ENCODE assay signal across 10 cellular contexts in genomic region chr20:35871311-35871771, GRCh38.
A peak's percentile ranks its signal among the peaks of the same experiment; 100 is the strongest.
DNase-seq lines count a peak whose midpoint lies in the region; ATAC-seq and TF ChIP-seq lines count a peak whose summit lies in the region.
"Had no signal": no experiment of that assay in that cellular context is flagged by ENCODE, and none has a peak within 500 bp of the region (broad histone marks: within the 10 kb centered on the region; RNA-seq: fewer than 3 reads in every experiment).

No MANE protein-coding gene starts in this region.

- H3K36me3 Mint-ChIP-seq in CD4-positive, CD25-positive, alpha-beta regulatory T cell = peaks cover 23% of the 10 kb centered on the region
- no peaks in the 10 kb centered on the region for H3K36me3 Mint-ChIP-seq in osteocyte (ENCODE audit: unreplicated experiment)
- H3K36me3 Mint-ChIP-seq in effector memory CD8-positive, alpha-beta T cell (ENCODE audit: insufficient read depth) = peaks cover 74% of the 10 kb centered on the region

- no peak overlapping the region for H3K4me3 ChIP-seq in CD4-positive, CD25-positive, alpha-beta regulatory T cell (ENCODE audit: low read depth, low read length)
- peak overlapping the region; percentile 17 for H3K4me3 ChIP-seq in coronary artery

- no peak for DNase-seq in CD4-positive, CD25-positive, alpha-beta regulatory T cell
- DNase-seq in NCI-H460 (ENCODE audit: extremely low read depth, low read depth) (peak; percentile 76), coronary artery (ENCODE audit: low spot score) (no peak), osteocyte (ENCODE audit: extremely low spot score, unreplicated experiment) (peak; percentile 85), SK-N-DZ (ENCODE audit: low spot score) (no peak)
- no peak for DNase-seq in effector memory CD8-positive, alpha-beta T cell
- DNase-seq: islet precursor cell, NCI-H524 treated with DMSO at 0.1 percent for 48 hours had no signal

- H3K4me1 Mint-ChIP-seq in CD4-positive, CD25-positive, alpha-beta regulatory T cell = peaks cover 0 to 8% (median 6%) of the 10 kb centered on the region in 4 donors
- peaks cover 72% of the 10 kb centered on the region for H3K4me1 Mint-ChIP-seq in osteocyte (ENCODE audit: unreplicated experiment)
- peaks cover 2 to 8% of the 10 kb centered on the region in 2 donors for H3K4me1 Mint-ChIP-seq in effector memory CD8-positive, alpha-beta T cell (ENCODE audit: low read depth in 2 of 2)

- no peaks in the 10 kb centered on the region for H3K9me3 Mint-ChIP-seq in CD4-positive, CD25-positive, alpha-beta regulatory T cell
- no peaks in the 10 kb centered on the region for H3K9me3 Mint-ChIP-seq in osteocyte (ENCODE audit: unreplicated experiment)
- H3K9me3 Mint-ChIP-seq in effector memory CD8-positive, alpha-beta T cell = no peaks in the 10 kb centered on the region

- H3K4me1 ChIP-seq in CD4-positive, CD25-positive, alpha-beta regulatory T cell (ENCODE audit: control insufficient read depth, insufficient read depth, low read length, poor library complexity, severe bottlenecking) = no peaks in the 10 kb centered on the region

- H3K36me3 ChIP-seq in CD4-positive, CD25-positive, alpha-beta regulatory T cell (ENCODE audit: control insufficient read depth, insufficient read depth, low read length) = peaks cover 36% of the 10 kb centered on the region

- H3K4me3 Mint-ChIP-seq in CD4-positive, CD25-positive, alpha-beta regulatory T cell = no peak overlapping the region
- H3K4me3 Mint-ChIP-seq in osteocyte (ENCODE audit: unreplicated experiment) = peak overlapping the region; percentile 66
- H3K4me3 Mint-ChIP-seq in effector memory CD8-positive, alpha-beta T cell = no peak overlapping the region

- no peaks in the 10 kb centered on the region for H3K27me3 ChIP-seq in CD4-positive, CD25-positive, alpha-beta regulatory T cell (ENCODE audit: control insufficient read depth, insufficient read depth, low read length)

- H3K27me3 Mint-ChIP-seq in CD4-positive, CD25-positive, alpha-beta regulatory T cell = no peaks in the 10 kb centered on the region
- no peaks in the 10 kb centered on the region for H3K27me3 Mint-ChIP-seq in osteocyte (ENCODE audit: unreplicated experiment)
- H3K27me3 Mint-ChIP-seq in effector memory CD8-positive, alpha-beta T cell = no peaks in the 10 kb centered on the region

- H3K27ac Mint-ChIP-seq in CD4-positive, CD25-positive, alpha-beta regulatory T cell = peak overlapping the region in 2 of 3 donors; percentile 44 to 45
- peak overlapping the region; percentile 89 for H3K27ac Mint-ChIP-seq in osteocyte (ENCODE audit: unreplicated experiment)
- peak overlapping the region in 1 of 2 donors; percentile 73 for H3K27ac Mint-ChIP-seq in effector memory CD8-positive, alpha-beta T cell

- H3K27ac ChIP-seq in CD4-positive, CD25-positive, alpha-beta regulatory T cell (ENCODE audit: insufficient read depth, low read length, poor library complexity, severe bottlenecking) = no peak overlapping the region
- H3K27ac ChIP-seq in coronary artery = peak overlapping the region; percentile 52 to 73

- TF ChIP-seq CTCF in coronary artery (IDR thresholded peaks at IDR 0.05) (no peak), osteocyte (IDR thresholded peaks at IDR 0.05) (no peak)

- no peak for ATAC-seq in CD4-positive, CD25-positive, alpha-beta regulatory T cell (ENCODE audit: low read depth in 2 of 2)
- no peak for ATAC-seq in effector memory CD8-positive, alpha-beta T cell (replicated peaks)
- no peak for ATAC-seq in GM19463 (IDR thresholded peaks at IDR 0.05; ENCODE audit: unreplicated experiment)
- ATAC-seq in GM18873 (IDR thresholded peaks at IDR 0.05; ENCODE audit: low FRiP score, unreplicated experiment) = no peak

- no peaks in the 10 kb centered on the region for H3K9me3 ChIP-seq in CD4-positive, CD25-positive, alpha-beta regulatory T cell (ENCODE audit: control insufficient read depth in 2 of 2, low read length in 2 of 2)

Comparison
In these comparisons a context has a peak if more than half of its experiments do, and no peak if none do; other contexts are left out.
1. DNase-seq: peak in NCI-H460 (single experiment) and osteocyte (single experiment); none in CD4-positive, CD25-positive, alpha-beta regulatory T cell (0 of 3), coronary artery (single experiment), SK-N-DZ (single experiment) and effector memory CD8-positive, alpha-beta T cell (0 of 3).